Comparison of ENCODE assay signal across 9 cellular contexts in genomic region chr1:16685445-16686371, GRCh38. TPM values are rescaled to one million over a fixed set of nuclear protein-coding genes. Genes with fewer than 3 reads are reported as not detected.
DNase-seq lines count a peak whose midpoint lies in the region; ATAC-seq, FAIRE-seq and TF ChIP-seq lines count a peak whose summit lies in the region.
"Not testable (repeated sequence)": the region's sequence is repeated elsewhere in the genome, so short reads cannot be mapped to it uniquely, and the experiment has no call there.
"Had no signal": no experiment of that assay in that cellular context is flagged by ENCODE, and none has a peak within 500 bp of the region (broad histone marks: within the 10 kb centered on the region; RNA-seq: fewer than 3 reads in every experiment).

No MANE protein-coding gene starts in this region.

- H3K9me1 ChIP-seq in endothelial cell of umbilical vein (replicated peaks; ENCODE audit: control insufficient read depth, extremely low read depth, insufficient read depth, low read length), result not testable (repeated sequence)

- H2AK5ac ChIP-seq in mesendoderm (ENCODE audit: low read length), result not testable (repeated sequence)

- not testable (repeated sequence) for H3K27ac Mint-ChIP-seq in CD8-positive, alpha-beta T cell; GM23338; stimulated activated naive CD8-positive, alpha-beta T cell treated with anti-CD3 and anti-CD28 coated beads, Interleukin-15, amount 100 ng/mL, for 72 hours
- H3K27ac Mint-ChIP-seq in activated B cell treated with CpG ODN at 0.5 μM for 24 hours, result peak overlapping the region; percentile 68

- peak; percentile 68 for ATAC-seq in CD8-positive, alpha-beta T cell
- ATAC-seq in GM23338 (peak; percentile 83), activated B cell treated with CpG ODN at 0.5 μM for 24 hours (ENCODE audit: low read depth) (peak; percentile 52), GM12878 (peak; percentile 44; the same call in 2 of the 3 replicates)
- ATAC-seq in stimulated activated naive CD8-positive, alpha-beta T cell treated with anti-CD3 and anti-CD28 coated beads, Interleukin-15, amount 100 ng/mL, for 72 hours, result not testable (repeated sequence)

- H3K36me3 Mint-ChIP-seq in CD8-positive, alpha-beta T cell; GM23338 (ENCODE audit: low read depth); activated B cell treated with CpG ODN at 0.5 μM for 24 hours (ENCODE audit: low read depth): not testable (repeated sequence)

- H3K4me2 ChIP-seq in GM23338, result peak overlapping the region; percentile 58
- not testable (repeated sequence) for H3K4me2 ChIP-seq in GM12878 (ENCODE audit: control insufficient read depth, insufficient read depth); endothelial cell of umbilical vein (ENCODE audit: insufficient read depth, low read length); mesendoderm (ENCODE audit: low read length)

- not testable (repeated sequence) for TF ChIP-seq POLR2A in GM12878 (IDR thresholded peaks at IDR 0.05; ENCODE audit: low read depth, low read length); endothelial cell of umbilical vein (IDR thresholded peaks at IDR 0.05; ENCODE audit: low read depth, low read length)

- H3K18ac ChIP-seq in mesendoderm (ENCODE audit: low read length), result not testable (repeated sequence)

- dilution Hi-C loops in endothelial cell of umbilical vein (cut with MboI; ENCODE audit: extremely low pct_ligation_motif_present, low sequenced_read_pairs), result not testable (repeated sequence)

- H3K23ac ChIP-seq in mesendoderm (ENCODE audit: low read length), result not testable (repeated sequence)

- H3F3A ChIP-seq in GM23338 (replicated peaks; ENCODE audit: low read depth), result not testable (repeated sequence)

- intact Hi-C loops in CD8-positive, alpha-beta T cell (cut with DNase I, micrococcal nuclease); activated B cell treated with CpG ODN at 0.5 μM for 24 hours (cut with micrococcal nuclease); GM12878 (cut with micrococcal nuclease; ENCODE audit: unreplicated experiment); endothelial cell of umbilical vein (cut with micrococcal nuclease): not testable (repeated sequence)

- H3K27me3 Mint-ChIP-seq in CD8-positive, alpha-beta T cell (ENCODE audit: low read depth); activated B cell treated with CpG ODN at 0.5 μM for 24 hours: not testable (repeated sequence)
- H3K27me3 Mint-ChIP-seq in GM23338 (ENCODE audit: insufficient read depth, low read depth, poor library complexity), result peaks cover 12% of the 10 kb centered on the region
- peaks cover 10% of the 10 kb centered on the region for H3K27me3 Mint-ChIP-seq in stimulated activated naive CD8-positive, alpha-beta T cell treated with anti-CD3 and anti-CD28 coated beads, Interleukin-15, amount 100 ng/mL, for 72 hours

- SMC1A ChIA-PET in GM12878 (lab: Charles Lee; ENCODE audit: uncharacterized antibody, unreplicated experiment), result interaction anchor here (0.6 kb wide), 1 partner anchor 205 kb away, joined by 3 read pairs; no protein-coding TSS in a partner anchor

- BruUV-seq in GM12878 (replicated peaks; lab: Mats Ljungman, UMichigan); endothelial cell of umbilical vein (replicated peaks; lab: Mats Ljungman, UMichigan): not testable (repeated sequence)

- not testable (repeated sequence) for TF ChIP-seq EP300 in GM12878 (IDR thresholded peaks at IDR 0.05; ENCODE audit: borderline replicate concordance in 1 of 2, control insufficient read depth in 1 of 2, low read depth in 2 of 2, low read length in 2 of 2)

- not testable (repeated sequence) for TF ChIP-seq CTCF in CD8-positive, alpha-beta T cell (IDR thresholded peaks at IDR 0.05); GM23338 (conservative IDR thresholded peaks at IDR 0.05; ENCODE audit: low read depth in 2 of 2); activated B cell treated with CpG ODN at 0.5 μM for 24 hours (IDR thresholded peaks at IDR 0.05); GM12878 (IDR thresholded peaks at IDR 0.05 in 2 of 3, conservative IDR thresholded peaks at IDR 0.05 in 1 of 3; ENCODE audit: control insufficient read depth in 2 of 3, extremely low read depth in 1 of 3, insufficient read depth in 1 of 3, low read depth in 3 of 3, low read length in 3 of 3); endothelial cell of umbilical vein (IDR thresholded peaks at IDR 0.05; ENCODE audit: extremely low read depth in 1 of 2, insufficient read depth in 1 of 2, low read depth in 1 of 2, low read length in 2 of 2)

- H3K56ac ChIP-seq in mesendoderm (ENCODE audit: low read length), result not testable (repeated sequence)

- not testable (repeated sequence) for DNase-seq in CD8-positive, alpha-beta T cell; activated B cell treated with CpG ODN at 0.5 μM for 24 hours; GM12878 (ENCODE audit: low read depth, low spot score); endothelial cell of umbilical vein (ENCODE audit: low read depth, low spot score); stimulated activated naive CD8-positive, alpha-beta T cell treated with anti-CD3 and anti-CD28 coated beads, Interleukin-15, amount 100 ng/mL, for 72 hours
- DNase-seq in GM23338 (ENCODE audit: low spot score) (peak; percentile 56), NAMALWA (ENCODE audit: low spot score) (peak; percentile 71), mesendoderm (peak; percentile 16)

- H3K9me3 ChIP-seq in CD8-positive, alpha-beta T cell (ENCODE audit: low read length); GM12878 (replicated peaks; ENCODE audit: control insufficient read depth, insufficient read depth, low read length); endothelial cell of umbilical vein (replicated peaks; ENCODE audit: control insufficient read depth, insufficient read depth, low read length): not testable (repeated sequence)

- not testable (repeated sequence) for H2BK120ac ChIP-seq in mesendoderm (ENCODE audit: low read depth, low read length)

- not testable (repeated sequence) for H4K20me1 ChIP-seq in GM23338 (replicated peaks; ENCODE audit: insufficient read depth); GM12878 (ENCODE audit: control insufficient read depth, insufficient read depth); endothelial cell of umbilical vein (replicated peaks; ENCODE audit: control insufficient read depth, extremely low read depth, insufficient read depth, low read length)

- not testable (repeated sequence) for H4K5ac ChIP-seq in mesendoderm (ENCODE audit: low read length)

- not testable (repeated sequence) for H3K79me2 ChIP-seq in GM23338 (replicated peaks; ENCODE audit: insufficient read depth); GM12878 (ENCODE audit: control insufficient read depth, insufficient read depth, low read length); endothelial cell of umbilical vein (ENCODE audit: control insufficient read depth, insufficient read depth, low read length); mesendoderm (ENCODE audit: control insufficient read depth, insufficient read depth, low read length)

- not testable (repeated sequence) for TF ChIP-seq RAD21 in GM12878 (IDR thresholded peaks at IDR 0.05; ENCODE audit: insufficient read depth, low read depth, low read length)

- not testable (repeated sequence) for H3K4me3 ChIP-seq in CD8-positive, alpha-beta T cell (ENCODE audit: low read depth, low read length); GM12878; endothelial cell of umbilical vein (replicated peaks in 1 of 3; ENCODE audit: insufficient read depth in 1 of 3, low read depth in 1 of 3, low read length in 3 of 3); mesendoderm (ENCODE audit: low read length)
- H3K4me3 ChIP-seq in GM23338, result peak overlapping the region; percentile 42

- not testable (repeated sequence) for H4K8ac ChIP-seq in mesendoderm (ENCODE audit: low read depth, low read length)

- not testable (repeated sequence) for H3K4me3 Mint-ChIP-seq in CD8-positive, alpha-beta T cell
- peak overlapping the region; percentile 63 for H3K4me3 Mint-ChIP-seq in GM23338
- peak overlapping the region; percentile 77 for H3K4me3 Mint-ChIP-seq in activated B cell treated with CpG ODN at 0.5 μM for 24 hours
- peak overlapping the region; percentile 6 to 69 for H3K4me3 Mint-ChIP-seq in stimulated activated naive CD8-positive, alpha-beta T cell treated with anti-CD3 and anti-CD28 coated beads, Interleukin-15, amount 100 ng/mL, for 72 hours

- H3K27me3 ChIP-seq in CD8-positive, alpha-beta T cell (ENCODE audit: insufficient read depth, low read length); GM12878 (replicated peaks in 1 of 2; ENCODE audit: control insufficient read depth in 2 of 2, insufficient read depth in 2 of 2, low read length in 1 of 2); mesendoderm (ENCODE audit: insufficient read depth, low read length, poor library complexity): not testable (repeated sequence)
- H3K27me3 ChIP-seq in GM23338 (ENCODE audit: insufficient read depth) (peaks cover 25% of the 10 kb centered on the region), endothelial cell of umbilical vein (ENCODE audit: control insufficient read depth in 2 of 2, insufficient read depth in 2 of 2, low read length in 2 of 2) (peaks cover 6 to 12% of the 10 kb centered on the region in 2 experiments)

- not testable (repeated sequence) for H3K9me2 ChIP-seq in GM23338 (ENCODE audit: insufficient read depth)

- not testable (repeated sequence) for H3K4ac ChIP-seq in mesendoderm (ENCODE audit: low read depth, low read length)

- POLR2A ChIA-PET in CD8-positive, alpha-beta T cell (lab: Charles Lee); activated B cell treated with CpG ODN at 0.5 μM for 24 hours (lab: Charles Lee); GM12878 (lab: Charles Lee); endothelial cell of umbilical vein (lab: Charles Lee): not testable (repeated sequence)

- not testable (repeated sequence) for H3K4me1 ChIP-seq in CD8-positive, alpha-beta T cell (ENCODE audit: insufficient read depth, low read length); GM23338 (ENCODE audit: insufficient read depth); GM12878 (ENCODE audit: control insufficient read depth, insufficient read depth, low read length); endothelial cell of umbilical vein (ENCODE audit: control insufficient read depth, extremely low read depth, insufficient read depth, low read length); mesendoderm (ENCODE audit: control insufficient read depth, low read depth, low read length)

- H3K9ac ChIP-seq in GM12878 (ENCODE audit: control insufficient read depth, insufficient read depth, low read length); endothelial cell of umbilical vein (replicated peaks; ENCODE audit: extremely low read depth, insufficient read depth, low read length); mesendoderm (ENCODE audit: low read length): not testable (repeated sequence)

- peak overlapping the region; percentile 4; the same call in 1 of the 2 replicates for H2AFZ ChIP-seq in GM23338
- H2AFZ ChIP-seq in GM12878 (ENCODE audit: control insufficient read depth, low read depth, low read length); endothelial cell of umbilical vein (ENCODE audit: low read depth, low read length): not testable (repeated sequence)

- H2BK5ac ChIP-seq in mesendoderm (ENCODE audit: low read length), result not testable (repeated sequence)

- in situ Hi-C loops in GM12878 (cut with MboI), result not testable (repeated sequence)

- FAIRE-seq in GM12878 (lab: Jason Lieb, UNC); endothelial cell of umbilical vein (lab: Jason Lieb, UNC): not testable (repeated sequence)

- not testable (repeated sequence) for H3K4me1 Mint-ChIP-seq in CD8-positive, alpha-beta T cell (ENCODE audit: low read depth); GM23338; activated B cell treated with CpG ODN at 0.5 μM for 24 hours; stimulated activated naive CD8-positive, alpha-beta T cell treated with anti-CD3 and anti-CD28 coated beads, Interleukin-15, amount 100 ng/mL, for 72 hours

- not testable (repeated sequence) for H2BK15ac ChIP-seq in mesendoderm (replicated peaks; ENCODE audit: low read depth)

- CTCF ChIA-PET in CD8-positive, alpha-beta T cell (lab: Charles Lee), result interaction anchor here (1.1 kb wide), 1 partner anchor 360 kb away, joined by 5 read pairs; no protein-coding TSS in a partner anchor
- CTCF ChIA-PET in activated B cell treated with CpG ODN at 0.5 μM for 24 hours (lab: Charles Lee) (interaction anchor here (0.7 kb wide), 1 partner anchor 11 kb away, joined by 3 read pairs; no protein-coding TSS in a partner anchor), endothelial cell of umbilical vein (lab: Charles Lee) (interaction anchor here (0.6 to 1.0 kb wide), 2 partner anchors 22 to 44 kb away, joined by 3 to 6 read pairs; no protein-coding TSS in a partner anchor)
- CTCF ChIA-PET in GM12878 (lab: Yijun Ruan, JAX), result not testable (repeated sequence)

- H3K36me3 ChIP-seq in CD8-positive, alpha-beta T cell (ENCODE audit: insufficient read depth, low read length); GM23338 (ENCODE audit: insufficient read depth); GM12878 (ENCODE audit: control insufficient read depth in 2 of 2, insufficient read depth in 2 of 2, low read length in 1 of 2); endothelial cell of umbilical vein (ENCODE audit: control insufficient read depth in 2 of 2, extremely low read depth in 1 of 2, insufficient read depth in 2 of 2, low read length in 2 of 2); mesendoderm (ENCODE audit: control insufficient read depth, insufficient read depth, low read length): not testable (repeated sequence)

- not testable (repeated sequence) for H3K79me1 ChIP-seq in mesendoderm (ENCODE audit: low read length)

- not testable (repeated sequence) for H3K27ac ChIP-seq in CD8-positive, alpha-beta T cell (ENCODE audit: low read depth, low read length); GM23338 (ENCODE audit: low read depth); GM12878 (ENCODE audit: control insufficient read depth, insufficient read depth); endothelial cell of umbilical vein (ENCODE audit: insufficient read depth, low read depth, low read length); mesendoderm (ENCODE audit: low read depth, low read length)

- RAD21 ChIA-PET in GM12878 (lab: Charles Lee; ENCODE audit: unreplicated experiment), result not testable (repeated sequence)

- H3K9me3 Mint-ChIP-seq in CD8-positive, alpha-beta T cell; GM23338; activated B cell treated with CpG ODN at 0.5 μM for 24 hours; stimulated activated naive CD8-positive, alpha-beta T cell treated with anti-CD3 and anti-CD28 coated beads, Interleukin-15, amount 100 ng/mL, for 72 hours: not testable (repeated sequence)

- WGBS in GM12878 (ENCODE audit: insufficient coverage, insufficient replicate concordance, low lambda C conversion rate, missing lambda C conversion rate), result 0% methylated on average over 25 of the region's 37 CpGs
- WGBS in mesendoderm (ENCODE audit: extremely low coverage, insufficient coverage, low lambda C conversion rate), result 100% methylated on average over 1 of the region's 37 CpGs

RNA-seq across cellular contexts. Expression of gene RNU1-3, which starts 19.0 kb away (rescaled TPM):
- total RNA-seq in CD8-positive, alpha-beta T cell, result 1,000 to 10,000 TPM; 3,774 to 3,852 TPM
- under 0.01 TPM in 1 of 2 replicates, not detected in the other for total RNA-seq in GM23338 (2014; rRNA removed; shearing (Covaris generic))
- polyA plus RNA-seq in GM23338 (2016; fragmentation: Nextera tagmentation; extraction: Ambion mirVana) (not detected in 2 replicates), GM12878 (2011; rRNA removed) (82.4 and 113 TPM in 2 replicates), GM12878 (2014; fragmentation: Illumina TruSeq; extraction: Trizol) (not detected in 2 replicates), GM12878 (2014; fragmentation: Nextera tagmentation; extraction: Ambion mirVana) (1 to 10 TPM; 4.5 to 4.9 TPM), GM12878 (2014; rRNA removed) (not detected in 2 replicates), GM12878 (2016; fragmentation: Nextera tagmentation; extraction: Ambion mirVana) (1 to 10 TPM; 2.6 to 3.6 TPM), endothelial cell of umbilical vein (under 0.01 and 206 TPM in 2 replicates)
- total RNA-seq in activated B cell treated with CpG ODN at 0.5 μM for 24 hours (3,526 and 4,195 TPM in 2 replicates), GM12878 (2014; rRNA removed) (under 0.01 TPM in 2 replicates), GM12878 (2014; rRNA removed; fragmentation: Illumina TruSeq; extraction: Trizol) (20,946 and 25,634 TPM in 2 replicates), GM12878 (2021) (2,403 and 2,678 TPM in 2 replicates), endothelial cell of umbilical vein (1,319 and 2,019 TPM in 2 replicates)
- total RNA-seq in GM12878 (2013; cell fraction: nucleolus; rRNA removed), result under 0.01 TPM in 2 replicates
- not detected for polyA plus RNA-seq in GM12878 (2011; ENCODE audit: low read depth)
- under 0.01 TPM in 1 of 2 replicates, not detected in the other for polyA plus RNA-seq in GM12878 (2011; cell fraction: cytosol; rRNA removed)
- under 0.01 TPM in 2 replicates for polyA plus RNA-seq in GM12878 (2011; cell fraction: nucleus; rRNA removed)
- polyA plus RNA-seq in GM12878 (2012), result 66.2 TPM in 1 of 2 replicates, not detected in the other
- polyA minus RNA-seq in GM12878 (2011; rRNA and poly(A)+ RNA removed), result under 0.01 and 12,429 TPM in 2 replicates
- 90,580 and 95,504 TPM in 2 replicates for polyA minus RNA-seq in GM12878 (2011; cell fraction: cytosol; rRNA and poly(A)+ RNA removed)
- 67,711 and 110,374 TPM in 2 replicates for polyA minus RNA-seq in GM12878 (2011; cell fraction: nucleus; rRNA and poly(A)+ RNA removed)
- polyA plus RNA-seq in endothelial cell of umbilical vein (2011; cell fraction: cytosol; rRNA removed), result under 0.01 TPM in 1 of 2 replicates, not detected in the other
- polyA plus RNA-seq in endothelial cell of umbilical vein (2011; cell fraction: nucleus; rRNA removed), result under 0.01 TPM in 2 replicates
- polyA plus RNA-seq in endothelial cell of umbilical vein (2012), result 123 TPM in 1 of 2 replicates, not detected in the other
- polyA minus RNA-seq in endothelial cell of umbilical vein, result 9,566 and 13,963 TPM in 2 replicates
- polyA minus RNA-seq in endothelial cell of umbilical vein (2011; cell fraction: cytosol; rRNA and poly(A)+ RNA removed), result 46,668 TPM
- polyA minus RNA-seq in endothelial cell of umbilical vein (2011; cell fraction: nucleus; rRNA and poly(A)+ RNA removed), result 60,677 and 87,675 TPM in 2 replicates
- polyA plus RNA-seq in mesendoderm (2013, experiment 1 of 2), result not detected
- not detected for polyA plus RNA-seq in mesendoderm (2013, experiment 2 of 2)
- total RNA-seq: H4 had no signal

RNA-seq across cellular contexts. Expression of gene RNU1-4, which starts 54.6 kb away (rescaled TPM):
- total RNA-seq in CD8-positive, alpha-beta T cell, result 1,000 to 10,000 TPM; 3,774 to 3,852 TPM
- total RNA-seq in GM23338 (2014; rRNA removed; shearing (Covaris generic)), result under 0.01 TPM in 1 of 2 replicates, not detected in the other
- not detected in 2 replicates for polyA plus RNA-seq in GM23338 (2016; fragmentation: Nextera tagmentation; extraction: Ambion mirVana)
- total RNA-seq in activated B cell treated with CpG ODN at 0.5 μM for 24 hours, result 3,526 and 4,195 TPM in 2 replicates
- total RNA-seq in GM12878 (2013; cell fraction: nucleolus; rRNA removed), result under 0.01 TPM in 2 replicates
- total RNA-seq in GM12878 (2014; rRNA removed), result under 0.01 TPM in 2 replicates
- total RNA-seq in GM12878 (2014; rRNA removed; fragmentation: Illumina TruSeq; extraction: Trizol), result 20,946 and 25,634 TPM in 2 replicates
- total RNA-seq in GM12878 (2021), result 2,403 and 2,678 TPM in 2 replicates
- polyA plus RNA-seq in GM12878 (2011; ENCODE audit: low read depth), result not detected
- polyA plus RNA-seq in GM12878 (2011; rRNA removed), result 82.4 and 113 TPM in 2 replicates
- under 0.01 TPM in 1 of 2 replicates, not detected in the other for polyA plus RNA-seq in GM12878 (2011; cell fraction: cytosol; rRNA removed)
- under 0.01 TPM in 2 replicates for polyA plus RNA-seq in GM12878 (2011; cell fraction: nucleus; rRNA removed)
- polyA plus RNA-seq in GM12878 (2012), result 66.2 TPM in 1 of 2 replicates, not detected in the other
- polyA plus RNA-seq in GM12878 (2014; fragmentation: Illumina TruSeq; extraction: Trizol), result not detected in 2 replicates
- 1 to 10 TPM; 4.5 to 4.9 TPM for polyA plus RNA-seq in GM12878 (2014; fragmentation: Nextera tagmentation; extraction: Ambion mirVana)
- polyA plus RNA-seq in GM12878 (2014; rRNA removed), result not detected in 2 replicates
- 1 to 10 TPM; 2.6 to 3.6 TPM for polyA plus RNA-seq in GM12878 (2016; fragmentation: Nextera tagmentation; extraction: Ambion mirVana)
- polyA minus RNA-seq in GM12878 (2011; rRNA and poly(A)+ RNA removed), result under 0.01 and 12,429 TPM in 2 replicates
- 90,580 and 95,504 TPM in 2 replicates for polyA minus RNA-seq in GM12878 (2011; cell fraction: cytosol; rRNA and poly(A)+ RNA removed)
- 67,711 and 110,374 TPM in 2 replicates for polyA minus RNA-seq in GM12878 (2011; cell fraction: nucleus; rRNA and poly(A)+ RNA removed)
- 1,319 and 2,019 TPM in 2 replicates for total RNA-seq in endothelial cell of umbilical vein
- polyA plus RNA-seq in endothelial cell of umbilical vein, result under 0.01 and 206 TPM in 2 replicates
- polyA plus RNA-seq in endothelial cell of umbilical vein (2011; cell fraction: cytosol; rRNA removed), result under 0.01 TPM in 1 of 2 replicates, not detected in the other
- under 0.01 TPM in 2 replicates for polyA plus RNA-seq in endothelial cell of umbilical vein (2011; cell fraction: nucleus; rRNA removed)
- 123 TPM in 1 of 2 replicates, not detected in the other for polyA plus RNA-seq in endothelial cell of umbilical vein (2012)
- 9,566 and 13,963 TPM in 2 replicates for polyA minus RNA-seq in endothelial cell of umbilical vein
- polyA minus RNA-seq in endothelial cell of umbilical vein (2011; cell fraction: cytosol; rRNA and poly(A)+ RNA removed), result 46,668 TPM
- 60,677 and 87,675 TPM in 2 replicates for polyA minus RNA-seq in endothelial cell of umbilical vein (2011; cell fraction: nucleus; rRNA and poly(A)+ RNA removed)
- not detected for polyA plus RNA-seq in mesendoderm (2013, experiment 1 of 2)
- not detected for polyA plus RNA-seq in mesendoderm (2013, experiment 2 of 2)
- total RNA-seq: H4 had no signal
